16 cellular contexts compared by ENCODE assay signal in the genomic region with DNA sequence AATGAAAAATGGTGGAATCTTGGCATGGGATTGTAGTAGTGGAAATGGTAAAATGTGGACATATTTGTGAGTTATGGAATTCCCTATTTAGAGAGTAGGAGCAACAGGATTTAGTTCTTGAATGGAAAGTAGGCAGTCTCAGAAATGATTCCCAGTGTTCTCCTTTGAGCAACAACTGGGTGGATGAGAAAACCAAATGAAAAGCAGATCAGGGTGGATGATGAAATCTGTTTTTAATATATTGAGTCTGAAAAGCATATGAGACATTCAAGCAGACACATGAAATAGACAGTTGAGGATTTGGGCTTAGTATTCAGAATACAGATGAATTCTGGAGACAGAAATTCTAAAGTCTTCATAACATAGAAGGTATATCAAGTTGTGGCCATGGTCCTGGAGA.
DNase-seq lines count a peak whose midpoint lies in the region; ATAC-seq and TF ChIP-seq lines count a peak whose summit lies in the region.
"Had no signal": no experiment of that assay in that cellular context is flagged by ENCODE, and none has a peak within 500 bp of the region (broad histone marks: within the 10 kb centered on the region; RNA-seq: fewer than 3 reads in every experiment).

No MANE protein-coding gene starts in this region.

- no peaks in the 10 kb centered on the region for H3K27me3 ChIP-seq in ascending aorta
- H3K27me3 ChIP-seq: SJCRH30 had no signal

- peaks cover 14% of the 10 kb centered on the region in 2 donors for H3K36me3 ChIP-seq in ascending aorta
- H3K36me3 ChIP-seq: SJCRH30 had no signal

- intact Hi-C loops in ascending aorta (cut with DNase I) = loop anchor here (5.0 kb wide), 1 partner anchor 863 kb away; no protein-coding TSS in a partner anchor
- intact Hi-C loops in lower leg skin (cut with DNase I; ENCODE audit: low total_unique reads) = no loop called here

- POLR2A ChIA-PET in GM10248 (lab: Yijun Ruan, JAX) = no interaction called here

- peaks cover 0 to 5% of the 10 kb centered on the region in 2 donors for H3K9me3 ChIP-seq in ascending aorta
- H3K9me3 ChIP-seq: SJCRH30 had no signal

- no peak for ATAC-seq in HG03095 (IDR thresholded peaks at IDR 0.05; ENCODE audit: unreplicated experiment)

- H3K27ac ChIP-seq in ascending aorta = peak overlapping the region; percentile 30 to 71
- H3K27ac ChIP-seq: PC-9, SJCRH30 had no signal

- H3K4me3 ChIP-seq in ascending aorta = no peak overlapping the region
- no peak overlapping the region for H3K4me3 ChIP-seq in fibroblast of the aortic adventitia (ENCODE audit: low read depth, low read length)
- no peak overlapping the region for H3K4me3 ChIP-seq in lower leg skin (ENCODE audit: low read depth, poor library complexity, severe bottlenecking)
- H3K4me3 ChIP-seq: PC-9, SJCRH30 had no signal

- peaks cover 6 to 30% of the 10 kb centered on the region in 2 donors for H3K4me1 ChIP-seq in ascending aorta
- H3K4me1 ChIP-seq: SJCRH30 had no signal

- TF ChIP-seq CTCF in ascending aorta (IDR thresholded peaks at IDR 0.05) (no peak), fibroblast of the aortic adventitia (IDR thresholded peaks at IDR 0.05; ENCODE audit: insufficient read depth, low read length) (no peak), lower leg skin (IDR thresholded peaks at IDR 0.05) (no peak), GM10248 (IDR thresholded peaks at IDR 0.05; ENCODE audit: control extremely low read depth, extremely low read depth, low read depth, missing control alignments) (no peak)

- DNase-seq in AG20443 (ENCODE audit: low spot score) (peak; percentile 33), ascending aorta (ENCODE audit: low spot score in 2 of 2) (no peak), fibroblast of the aortic adventitia (ENCODE audit: low read depth) (peak; percentile 23), stromal cell of bone marrow (ENCODE audit: low read depth) (peak; percentile 51), lower leg skin (ENCODE audit: low spot score in 2 of 2) (no peak), GM10248 (ENCODE audit: extremely low spot score) (no peak)
- DNase-seq: CD4-positive, CD25-positive, alpha-beta regulatory T cell; EL; HCEC 1CT; NCI-H1417; NCI-H2029; NCI-H2171; NCI-H446 treated with DMSO at 0.1 percent for 48 hours; PC-9; SJCRH30 had no signal

- CTCF ChIA-PET in GM10248 (lab: Yijun Ruan, JAX) = no interaction called here

- no peak for TF ChIP-seq POLR2A in lower leg skin (IDR thresholded peaks at IDR 0.05)

Comparison
In these comparisons a context has a peak if more than half of its experiments do, and no peak if none do; other contexts are left out.
1. DNase-seq: peak in AG20443 (single experiment), fibroblast of the aortic adventitia (single experiment) and stromal cell of bone marrow (single experiment); none in ascending aorta (0 of 2), lower leg skin (0 of 2) and GM10248 (single experiment).